In the genomic region with DNA sequence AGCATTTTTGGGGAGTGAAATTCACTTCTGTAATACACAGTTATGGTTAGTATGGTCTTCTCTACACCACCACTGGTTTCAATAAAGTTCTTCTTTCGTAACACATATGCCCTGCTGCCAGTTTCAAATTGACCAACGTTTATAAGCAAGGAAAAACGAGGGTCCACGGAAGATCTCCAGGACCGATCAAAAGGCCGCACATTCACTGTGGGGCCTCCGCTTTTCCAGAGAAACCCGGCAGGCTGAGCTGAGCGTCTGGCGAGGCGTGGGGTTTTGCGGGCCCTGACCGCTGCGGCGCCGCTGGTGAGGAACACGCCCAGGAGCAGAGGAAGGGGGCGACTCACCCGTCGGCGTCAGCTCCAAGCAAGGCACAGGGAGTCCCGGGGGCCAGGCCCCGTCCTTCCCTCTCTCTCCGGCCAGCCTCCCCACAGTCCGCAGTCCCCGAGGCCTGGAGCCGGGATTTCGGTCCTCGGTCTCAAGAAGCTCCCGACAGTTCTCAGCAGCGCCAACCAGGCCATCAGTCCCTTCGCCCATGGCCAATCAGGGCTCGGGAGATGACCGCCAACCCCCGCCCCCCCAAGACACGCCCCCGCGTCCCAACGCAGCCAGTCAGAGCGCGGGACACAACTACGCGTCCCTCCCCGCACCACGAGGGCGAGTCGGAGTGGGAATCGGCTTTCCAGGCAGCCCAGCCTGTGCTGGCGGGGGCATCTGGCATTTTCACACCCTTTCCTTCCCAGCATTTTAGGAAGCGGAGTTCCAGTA, we compare ENCODE assay signal across 8 cellular contexts. TPM values are rescaled to one million over a fixed set of nuclear protein-coding genes. Genes with fewer than 3 reads are reported as not detected.
A peak's percentile ranks its signal among the peaks of the same experiment; 100 is the strongest.
DNase-seq lines count a peak whose midpoint lies in the region; ATAC-seq and TF ChIP-seq lines count a peak whose summit lies in the region.

A gene with protein sequence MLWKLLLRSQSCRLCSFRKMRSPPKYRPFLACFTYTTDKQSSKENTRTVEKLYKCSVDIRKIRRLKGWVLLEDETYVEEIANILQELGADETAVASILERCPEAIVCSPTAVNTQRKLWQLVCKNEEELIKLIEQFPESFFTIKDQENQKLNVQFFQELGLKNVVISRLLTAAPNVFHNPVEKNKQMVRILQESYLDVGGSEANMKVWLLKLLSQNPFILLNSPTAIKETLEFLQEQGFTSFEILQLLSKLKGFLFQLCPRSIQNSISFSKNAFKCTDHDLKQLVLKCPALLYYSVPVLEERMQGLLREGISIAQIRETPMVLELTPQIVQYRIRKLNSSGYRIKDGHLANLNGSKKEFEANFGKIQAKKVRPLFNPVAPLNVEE (minus strand): TSS at position 522 of the 765 bp plus-strand sequence. CDS start 8,432 bp downstream, outside the sequence.

- no peaks in the 10 kb centered on the region for H3K9me3 Mint-ChIP-seq in GM23338
- peaks cover 17 to 24% of the 10 kb centered on the region in 2 donors for H3K9me3 Mint-ChIP-seq in stimulated activated naive CD8-positive, alpha-beta T cell treated with anti-CD3 and anti-CD28 coated beads, Interleukin-15, amount 100 ng/mL, for 72 hours

- H3F3A ChIP-seq in GM23338 (replicated peaks; ENCODE audit: low read depth) (no peaks in the 10 kb centered on the region; the same call in 1 of the 2 replicates), neural cell (ENCODE audit: insufficient read depth, low read length, poor library complexity, severe bottlenecking) (no peaks in the 10 kb centered on the region)

- H3K36me3 ChIP-seq in GM23338 (ENCODE audit: insufficient read depth), result no peaks in the 10 kb centered on the region
- peaks cover 15% of the 10 kb centered on the region for H3K36me3 ChIP-seq in RWPE2 (ENCODE audit: low read depth)
- H3K36me3 ChIP-seq in neural cell (ENCODE audit: insufficient read depth, low read length), result peaks cover 4% of the 10 kb centered on the region

- H3K9me3 ChIP-seq in RWPE2 (ENCODE audit: severe bottlenecking), result no peaks in the 10 kb centered on the region
- H3K9me3 ChIP-seq in neural cell (ENCODE audit: low read length), result no peaks in the 10 kb centered on the region

- no peak for TF ChIP-seq EP300 in neural cell (conservative IDR thresholded peaks at IDR 0.05; ENCODE audit: poor library complexity, severe bottlenecking)

- peak within 1 kb of the TSS; percentile 89 for H3K4me3 Mint-ChIP-seq in GM23338
- H3K4me3 Mint-ChIP-seq in stimulated activated naive CD8-positive, alpha-beta T cell treated with anti-CD3 and anti-CD28 coated beads, Interleukin-15, amount 100 ng/mL, for 72 hours, result peak within 1 kb of the TSS; percentile 95 to 97

- ATAC-seq in GM23338 (peak; percentile 95), RWPE2 (ENCODE audit: low read depth) (peak; percentile 97)
- ATAC-seq in stimulated activated naive CD8-positive, alpha-beta T cell treated with anti-CD3 and anti-CD28 coated beads, Interleukin-15, amount 100 ng/mL, for 72 hours, result peak; percentile 97

- no peaks in the 10 kb centered on the region for H3K9me2 ChIP-seq in GM23338 (ENCODE audit: insufficient read depth)
- no peaks in the 10 kb centered on the region for H3K9me2 ChIP-seq in neural cell (ENCODE audit: insufficient read depth, low read length)

- peak within 1 kb of the TSS; percentile 99 for H2AFZ ChIP-seq in GM23338
- peak within 1 kb of the TSS; percentile 92 for H2AFZ ChIP-seq in neural cell (ENCODE audit: low read depth, low read length)

- no peak within 1 kb of the TSS for H3K27ac ChIP-seq in GM23338 (ENCODE audit: low read depth)
- H3K27ac ChIP-seq in RWPE2 (ENCODE audit: poor library complexity, severe bottlenecking), result peak within 1 kb of the TSS; percentile 15
- H3K27ac ChIP-seq in neural cell (ENCODE audit: low read length), result peak within 1 kb of the TSS; percentile 63

- H3K27me3 ChIP-seq in GM23338 (ENCODE audit: insufficient read depth) (no peaks in the 10 kb centered on the region), RWPE2 (ENCODE audit: insufficient read depth, poor library complexity, severe bottlenecking) (no peaks in the 10 kb centered on the region), neural cell (ENCODE audit: insufficient read depth, low read depth, low read length) (no peaks in the 10 kb centered on the region)

- H3K4me3 ChIP-seq in GM23338 (peak within 1 kb of the TSS; percentile 91), RWPE2 (ENCODE audit: severe bottlenecking) (peak within 1 kb of the TSS; percentile 87), fibroblast of villous mesenchyme (ENCODE audit: low read depth, low read length) (peak within 1 kb of the TSS; percentile 82), neural cell (ENCODE audit: low read length) (peak within 1 kb of the TSS; percentile 97)

- TF ChIP-seq CTCF in GM23338 (conservative IDR thresholded peaks at IDR 0.05; ENCODE audit: low read depth in 2 of 2) (no peak), RWPE2 (IDR thresholded peaks at IDR 0.05; ENCODE audit: poor library complexity, severe bottlenecking) (no peak), fibroblast of villous mesenchyme (IDR thresholded peaks at IDR 0.05; ENCODE audit: insufficient read depth, low read depth, low read length) (no peak), neural cell (IDR thresholded peaks at IDR 0.05; ENCODE audit: poor library complexity, severe bottlenecking) (peak; percentile 2)

- 0 out of 2 replicates have a peak within 1 kb of the TSS, but pooled peaks have one; percentile 46 for H3K27ac Mint-ChIP-seq in GM23338
- H3K27ac Mint-ChIP-seq in stimulated activated naive CD8-positive, alpha-beta T cell treated with anti-CD3 and anti-CD28 coated beads, Interleukin-15, amount 100 ng/mL, for 72 hours, result peak within 1 kb of the TSS; percentile 92 to 96

- H3K9ac ChIP-seq in neural cell (ENCODE audit: low read length), result peak within 1 kb of the TSS; percentile 77

- H3K4me2 ChIP-seq in GM23338 (peak within 1 kb of the TSS; percentile 97), neural cell (ENCODE audit: low read length) (peak within 1 kb of the TSS; percentile 90)

- H3K79me2 ChIP-seq in GM23338 (replicated peaks; ENCODE audit: insufficient read depth) (0 out of 2 replicates have a peak, but pooled peaks cover 4% of the 10 kb centered on the region), neural cell (replicated peaks; ENCODE audit: insufficient read depth, low read length) (no peaks in the 10 kb centered on the region)

- peak; percentile 30 for TF ChIP-seq RAD21 in neural cell (conservative IDR thresholded peaks at IDR 0.05)

- peaks cover 23% of the 10 kb centered on the region for H3K4me1 Mint-ChIP-seq in GM23338
- H3K4me1 Mint-ChIP-seq in stimulated activated naive CD8-positive, alpha-beta T cell treated with anti-CD3 and anti-CD28 coated beads, Interleukin-15, amount 100 ng/mL, for 72 hours, result peaks cover 44% of the 10 kb centered on the region

- H3K36me3 Mint-ChIP-seq in GM23338 (ENCODE audit: low read depth), result peaks cover 20% of the 10 kb centered on the region

- H4K20me1 ChIP-seq in GM23338 (replicated peaks; ENCODE audit: insufficient read depth) (no peaks in the 10 kb centered on the region; the same call in 1 of the 2 replicates), neural cell (ENCODE audit: insufficient read depth) (no peaks in the 10 kb centered on the region)

- H3K27me3 Mint-ChIP-seq in GM23338 (ENCODE audit: insufficient read depth, low read depth, poor library complexity), result peaks cover 5% of the 10 kb centered on the region
- no peaks in the 10 kb centered on the region for H3K27me3 Mint-ChIP-seq in stimulated activated naive CD8-positive, alpha-beta T cell treated with anti-CD3 and anti-CD28 coated beads, Interleukin-15, amount 100 ng/mL, for 72 hours

- DNase-seq in Daoy (ENCODE audit: low read depth), result peak; percentile 99
- peak; percentile 98 for DNase-seq in GM23338 (ENCODE audit: low spot score)
- DNase-seq in LHCN-M2 (ENCODE audit: low read depth), result peak; percentile 94
- peak; percentile 90 for DNase-seq in RWPE2 (ENCODE audit: low spot score)
- peak; percentile 72 for DNase-seq in activated gamma-delta T cell treated with Interleukin-2 at 50 U/mL for 16 hours
- peak; percentile 95 for DNase-seq in fibroblast of villous mesenchyme (ENCODE audit: low read depth)
- DNase-seq in stimulated activated naive CD8-positive, alpha-beta T cell treated with anti-CD3 and anti-CD28 coated beads, Interleukin-15, amount 100 ng/mL, for 72 hours, result peak; percentile 72 to 75

- peaks cover 13% of the 10 kb centered on the region for H3K4me1 ChIP-seq in GM23338 (ENCODE audit: insufficient read depth)
- peaks cover 5% of the 10 kb centered on the region for H3K4me1 ChIP-seq in RWPE2 (ENCODE audit: insufficient read depth, poor library complexity, severe bottlenecking)

TF ChIP-seq in GM23338, 12 proteins besides CTCF, POLR2A, EP300 and RAD21 (continues in another document):
- TF ChIP-seq JUNB (IDR thresholded peaks at IDR 0.05; ENCODE audit: unreplicated experiment) (no peak), EZH2 (IDR thresholded peaks at IDR 0.05; ENCODE audit: low read depth, unreplicated experiment) (no peak), CREB1 (CRISPR knock-in tag; IDR thresholded peaks at IDR 0.05; ENCODE audit: low read depth) (peak; percentile 66), POLR2AphosphoS5 (IDR thresholded peaks at IDR 0.05; ENCODE audit: low read depth) (peak; percentile 89)

TF ChIP-seq in neural cell, 6 proteins besides CTCF, POLR2A, EP300 and RAD21 (continues in another document):
- TF ChIP-seq POLR2AphosphoS5 (IDR thresholded peaks at IDR 0.05) (peak; percentile 68), MXI1 (conservative IDR thresholded peaks at IDR 0.05; ENCODE audit: poor library complexity, severe bottlenecking) (peak; percentile 66), SMC3 (conservative IDR thresholded peaks at IDR 0.05; ENCODE audit: poor library complexity) (peak; percentile 47), EZH2 (IDR thresholded peaks at IDR 0.05; ENCODE audit: borderline replicate concordance, insufficient read depth, low read length, poor library complexity, severe bottlenecking) (no peak)

RNA-seq across cellular contexts. Expression of the gene that starts here (rescaled TPM):
- 7.5 and 25.9 TPM in 2 replicates for total RNA-seq in Daoy (2014; rRNA removed; shearing (Covaris generic))
- 4.7 and 9.2 TPM in 2 replicates for total RNA-seq in GM23338 (2014; rRNA removed; shearing (Covaris generic))
- polyA plus RNA-seq in GM23338 (2016; fragmentation: Nextera tagmentation; extraction: Ambion mirVana) (9.1 and 11.0 TPM in 2 replicates), neural cell (47.8 and 49.0 TPM in 2 replicates)
- total RNA-seq in LHCN-M2 (2014; rRNA removed) (8.6 and 12.6 TPM in 2 replicates), fibroblast of villous mesenchyme (3.9 and 7.3 TPM in 2 replicates)
- polyA plus RNA-seq in LHCN-M2 (2012), result 3.9 TPM
- 20.0 and 20.3 TPM in 2 replicates for polyA minus RNA-seq in neural cell
